Comparison of ENCODE assay signal across 28 cellular contexts in the genomic region with DNA sequence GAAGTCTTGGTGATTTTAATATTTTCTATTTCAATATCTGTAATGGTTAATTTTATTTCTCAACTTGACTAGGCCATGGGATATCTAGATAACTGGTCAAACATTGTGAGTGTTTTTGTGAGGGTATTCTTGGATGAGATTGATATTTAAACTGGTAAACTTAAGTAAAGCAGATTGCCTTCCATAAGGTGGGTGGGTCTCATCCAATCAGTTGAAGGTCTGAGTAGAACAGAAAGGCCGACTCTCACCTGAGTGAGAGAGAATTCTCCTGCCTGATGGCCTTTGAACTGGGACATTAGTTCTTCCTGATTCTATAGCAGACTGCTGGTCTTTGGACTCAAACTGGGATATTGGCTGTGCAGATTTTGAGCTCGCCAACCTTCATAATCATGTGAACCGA. TPM values are rescaled to one million over a fixed set of nuclear protein-coding genes. Genes with fewer than 3 reads are reported as not detected.
DNase-seq lines count a peak whose midpoint lies in the region; ATAC-seq, FAIRE-seq and TF ChIP-seq lines count a peak whose summit lies in the region.
"Had no signal": no experiment of that assay in that cellular context is flagged by ENCODE, and none has a peak within 500 bp of the region (broad histone marks: within the 10 kb centered on the region; RNA-seq: fewer than 3 reads in every experiment).

No MANE protein-coding gene starts in this region.

- H3K4me3 ChIP-seq in HEK293 (ENCODE audit: low read depth, low read length) (no peak overlapping the region), K562 (no peak overlapping the region), small intestine (ENCODE audit: low read depth in 1 of 2, low read length in 2 of 2) (no peak overlapping the region)
- H3K4me3 ChIP-seq: BLaER1, GM12878 had no signal

- H3K4me2 ChIP-seq in K562 (ENCODE audit: insufficient read depth, low read length) = no peak overlapping the region
- H3K4me2 ChIP-seq: BLaER1 had no signal

- no peaks in the 10 kb centered on the region for H3K9me1 ChIP-seq in K562 (ENCODE audit: control insufficient read depth, insufficient read depth, low read length)

- 9% methylated on average over 3 of the region's 3 CpGs for WGBS in K562 (ENCODE audit: insufficient coverage, low coverage, missing lambda C conversion rate)
- WGBS in small intestine, 3 donors = 75 to 88% (median 76%) methylated on average over 3 of the region's 3 CpGs

- no peak for ATAC-seq in K562
- ATAC-seq: GM12878 had no signal

- CTCF ChIA-PET in HEK293 (lab: Yijun Ruan, JAX) (no interaction called here), K562 (lab: Yijun Ruan, JAX; ENCODE audit: low intra/inter-chr PET ratio) (no interaction called here), RWPE1 (lab: Yijun Ruan, JAX) (no interaction called here)

- H3K4me1 ChIP-seq in HEK293 (ENCODE audit: control insufficient read depth, insufficient read depth, low read length) (no peaks in the 10 kb centered on the region), K562 (replicated peaks in 1 of 2; ENCODE audit: control insufficient read depth in 2 of 2, insufficient read depth in 2 of 2, low read length in 2 of 2) (no peaks in the 10 kb centered on the region), small intestine (ENCODE audit: control insufficient read depth in 2 of 2, insufficient read depth in 1 of 2, low read depth in 1 of 2, low read length in 1 of 2) (no peaks in the 10 kb centered on the region)
- H3K4me1 ChIP-seq: BE2C, BLaER1, Caco-2 had no signal

- no peaks in the 10 kb centered on the region for H3K79me2 ChIP-seq in K562 (ENCODE audit: control insufficient read depth, insufficient read depth, low read length)

- no peak overlapping the region for H3K9ac ChIP-seq in K562 (ENCODE audit: insufficient read depth in 1 of 2, low read depth in 2 of 2, low read length in 2 of 2)
- H3K9ac ChIP-seq: BLaER1 had no signal

- no peak for TF ChIP-seq POLR2A in K562 (conservative IDR thresholded peaks at IDR 0.05)

- H2AFZ ChIP-seq in K562 (ENCODE audit: low read depth, low read length) = no peak overlapping the region

- H3K36me3 ChIP-seq in HEK293 (ENCODE audit: control insufficient read depth in 2 of 2, insufficient read depth in 1 of 2, low read length in 2 of 2) (no peaks in the 10 kb centered on the region), K562 (ENCODE audit: control insufficient read depth, insufficient read depth, low read length) (no peaks in the 10 kb centered on the region), small intestine (ENCODE audit: control insufficient read depth in 2 of 2, insufficient read depth in 2 of 2, low read length in 2 of 2) (no peaks in the 10 kb centered on the region)
- H3K36me3 ChIP-seq: BE2C, BLaER1 had no signal

- TF ChIP-seq CTCF in HEK293 (tag by site-specific recombination; IDR thresholded peaks at IDR 0.05) (no peak), K562 (IDR thresholded peaks at IDR 0.05 in 2 of 3, conservative IDR thresholded peaks at IDR 0.05 in 1 of 3; ENCODE audit: insufficient read depth in 2 of 3, low read depth in 1 of 3, low read length in 3 of 3) (no peak), RWPE1 (conservative IDR thresholded peaks at IDR 0.05; ENCODE audit: low read depth) (no peak)

- no peak for TF ChIP-seq RAD21 in K562 (CRISPR knock-in tag; conservative IDR thresholded peaks at IDR 0.05 in 1 of 2, IDR thresholded peaks at IDR 0.05 in 1 of 2)

- no peak for TF ChIP-seq EP300 in K562 (IDR thresholded peaks at IDR 0.05; ENCODE audit: low read length)

- DNase-seq in K562 (ENCODE audit: extremely low read depth in 1 of 4, low spot score in 3 of 4) (no peak), small intestine (peak; percentile 11), RWPE1 (ENCODE audit: low spot score) (no peak), DMS 273 treated with DMSO at 0.1 percent for 48 hours (lab: John Stamatoyannopoulos, UW) (no peak)
- DNase-seq: 8988T; ACHN; BE2C; C1 segment of cervical spinal cord; Caco-2; Calu3; CD4-positive, alpha-beta memory T cell; CD4-positive, CD25-positive, alpha-beta regulatory T cell; CD8-positive, alpha-beta memory T cell; DMS153; DMS53; DMS79; DND-41; EL; GDM1 had no signal

- H3K27me3 ChIP-seq in K562 (ENCODE audit: control insufficient read depth in 2 of 2, insufficient read depth in 2 of 2, low read length in 2 of 2) (no peaks in the 10 kb centered on the region), small intestine (ENCODE audit: control insufficient read depth in 2 of 2, insufficient read depth in 2 of 2, low read length in 2 of 2) (no peaks in the 10 kb centered on the region)
- H3K27me3 ChIP-seq: BE2C, BLaER1 had no signal

- FAIRE-seq in K562 (lab: Jason Lieb, UNC) (no peak), small intestine (lab: Jason Lieb, UNC) (no peak)
- FAIRE-seq: A204.1, D721Med, GM12878, GM12892, GM18507 had no signal

- in situ Hi-C loops in K562 (cut with MboI) = no loop called here

- intact Hi-C loops in K562 (cut with micrococcal nuclease) = no loop called here

- no peaks in the 10 kb centered on the region for H3K9me3 ChIP-seq in HEK293 (ENCODE audit: control insufficient read depth, insufficient read depth, low read depth, low read length)
- H3K9me3 ChIP-seq in K562 (replicated peaks; ENCODE audit: control insufficient read depth, insufficient read depth, low read depth, low read length) = no peaks in the 10 kb centered on the region
- H3K9me3 ChIP-seq in small intestine (ENCODE audit: control insufficient read depth, low read depth) = no peaks in the 10 kb centered on the region
- H3K9me3 ChIP-seq: BE2C, BLaER1, Caco-2 had no signal

- H4K20me1 ChIP-seq in K562 (replicated peaks; ENCODE audit: control insufficient read depth, insufficient read depth, low read length) = no peaks in the 10 kb centered on the region
- H4K20me1 ChIP-seq: BLaER1 had no signal

- H3K27ac ChIP-seq in HEK293 (ENCODE audit: extremely low read depth, low read depth, low read length) = no peak overlapping the region
- H3K27ac ChIP-seq in K562 (ENCODE audit: extremely low read depth, low read depth, low read length) = no peak overlapping the region
- no peak overlapping the region for H3K27ac ChIP-seq in small intestine (ENCODE audit: low read depth in 1 of 2, low read length in 1 of 2)
- no peak overlapping the region for H3K27ac ChIP-seq in RWPE1
- H3K27ac ChIP-seq: BLaER1 had no signal

- POLR2A ChIA-PET in HEK293 (lab: Yijun Ruan, JAX) = no interaction called here
- POLR2A ChIA-PET in K562 (lab: Yijun Ruan, JAX) = no interaction called here
- POLR2A ChIA-PET in RWPE1 (lab: Yijun Ruan, JAX; ENCODE audit: low non-redundant PET) = no interaction called here

- no TSS peak for BruUV-seq in K562 (replicated peaks; lab: Mats Ljungman, UMichigan)

TF ChIP-seq in HEK293, 187 proteins besides CTCF, POLR2A, EP300 and RAD21:
- TF ChIP-seq WT1 (tag by site-specific recombination; IDR thresholded peaks at IDR 0.05) (no peak), ZNF10 (tag by site-specific recombination; IDR thresholded peaks at IDR 0.05) (peak; percentile 87)

RNA-seq across cellular contexts. Expression of a gene that starts 36.3 kb away (rescaled TPM):
- not detected in 2 replicates for total RNA-seq in K562 (2011; cell fraction: chromatin; rRNA removed; ENCODE audit: low replicate concordance)
- total RNA-seq in K562 (2011; cell fraction: nucleolus; rRNA removed) = not detected in 2 replicates
- 0.07 TPM in 1 of 2 replicates, not detected in the other for total RNA-seq in K562 (2011; cell fraction: nucleoplasm; rRNA removed)
- total RNA-seq in K562 (2014; rRNA removed) (not detected in 2 replicates), K562 (2014; rRNA removed; fragmentation: Illumina TruSeq; extraction: Trizol) (not detected in 2 replicates), K562 (2015; rRNA removed; fragmentation: Illumina TruSeq; extraction: Trizol) (not detected in 2 replicates), K562 (2021) (0.02 TPM in 1 of 2 replicates, not detected in the other)
- polyA plus RNA-seq in K562 (2011; rRNA removed) (0.03 TPM in 1 of 2 replicates, not detected in the other), K562 (2014; fragmentation: Illumina TruSeq; extraction: Trizol) (not detected in 2 replicates), K562 (2014; fragmentation: Nextera tagmentation; extraction: Ambion mirVana) (not detected), K562 (2014; rRNA removed) (not detected in 2 replicates), small intestine (under 1 TPM in 1 of 3 donors, not detected in 2; 0.09 TPM)
- not detected in 2 replicates for polyA plus RNA-seq in K562 (2011; cell fraction: cytosol; rRNA removed)
- 0.03 TPM in 1 of 2 replicates, not detected in the other for polyA plus RNA-seq in K562 (2011; cell fraction: nucleus; rRNA removed)
- not detected in 2 replicates for polyA plus RNA-seq in K562 (2012)
- 0.03 TPM in 1 of 2 replicates, not detected in the other for polyA minus RNA-seq in K562 (2011; rRNA and poly(A)+ RNA removed)
- not detected in 2 replicates for polyA minus RNA-seq in K562 (2011; cell fraction: cytosol; rRNA and poly(A)+ RNA removed)
- polyA minus RNA-seq in K562 (2011; cell fraction: nucleus; rRNA and poly(A)+ RNA removed) = not detected in 2 replicates
- total RNA-seq: CD4-positive, alpha-beta memory T cell; CD4-positive, CD25-positive, alpha-beta regulatory T cell; CD8-positive, alpha-beta memory T cell; G401 had no signal
- polyA plus RNA-seq: CD14-positive monocyte; CD4-positive, alpha-beta memory T cell; CD4-positive, CD25-positive, alpha-beta regulatory T cell; CD8-positive, alpha-beta memory T cell had no signal
